ENCODE assay signal across 26 cellular contexts in the genomic region with DNA sequence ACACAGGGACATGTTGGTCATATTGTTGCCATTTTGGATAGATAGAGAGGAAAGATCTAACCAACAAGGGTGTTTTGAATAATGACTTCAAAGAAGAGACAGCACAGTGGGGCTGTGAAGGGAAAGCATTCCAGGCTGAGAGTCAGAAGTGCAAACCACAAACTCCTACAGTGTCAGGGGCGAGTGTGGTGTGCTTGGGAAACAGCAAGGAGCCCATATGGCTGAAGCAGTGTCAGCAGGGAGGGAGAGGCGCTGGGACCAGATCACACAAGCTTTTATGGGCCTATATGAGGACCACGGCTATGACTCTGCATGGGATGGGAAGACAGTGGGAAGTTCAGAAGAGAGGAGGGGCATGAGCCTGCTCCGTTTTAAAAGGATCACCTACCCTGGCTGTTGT.
DNase-seq lines count a peak whose midpoint lies in the region; TF ChIP-seq lines count a peak whose summit lies in the region.
"Had no signal": no experiment of that assay in that cellular context is flagged by ENCODE, and none has a peak within 500 bp of the region (broad histone marks: within the 10 kb centered on the region; RNA-seq: fewer than 3 reads in every experiment).

No MANE protein-coding gene starts in this region.

- DNase-seq in H7 (peak; percentile 17), amniotic epithelial cell (ENCODE audit: low read depth) (peak; percentile 4), choroid plexus epithelial cell (ENCODE audit: low read depth) (peak; percentile 81), iris pigment epithelial cell (ENCODE audit: low read depth) (peak; percentile 37), HEK293T (ENCODE audit: extremely low spot score) (no peak), SHP77 treated with DMSO at 0.1 percent for 48 hours (lab: John Stamatoyannopoulos, UW) (no peak)
- no peak for DNase-seq in activated naive CD4-positive, alpha-beta T cell treated with anti-CD3 and anti-CD28 coated beads, Interleukin-2, amount 10 ng/mL, durations not matched to agents 7 days and 5 days
- DNase-seq in activated naive CD4-positive, alpha-beta T cell (lab: John Stamatoyannopoulos, UW) = no peak
- DNase-seq: CD4-positive, CD25-positive, alpha-beta regulatory T cell; DMS153; DND-41; GM23248; H9; Kasumi-1; NCI-H1092 treated with DMSO at 0.1 percent for 48 hours; NCI-H1436 treated with DMSO at 0.1 percent for 48 hours; NCI-H187 treated with DMSO at 0.1 percent for 48 hours; NCI-H2171 treated with DMSO at 0.1 percent for 48 hours; NCI-H446; NCI-H526; NCI-H82; NK-92 treated with Interleukin-12 subunit alpha and Interleukin-12 subunit beta, amount 100 ng/mL, for 24 hours; PC-3 had no signal

- TF ChIP-seq CTCF in choroid plexus epithelial cell (conservative IDR thresholded peaks at IDR 0.05; ENCODE audit: low read depth, low read length) = no peak

- no peak overlapping the region for H3K4me3 Mint-ChIP-seq in activated naive CD4-positive, alpha-beta T cell treated with anti-CD3 and anti-CD28 coated beads, Interleukin-2, amount 10 ng/mL, durations not matched to agents 7 days and 5 days
- H3K4me3 Mint-ChIP-seq: CD4-positive, CD25-positive, alpha-beta regulatory T cell; H9 had no signal

- H3K9me3 Mint-ChIP-seq in activated naive CD4-positive, alpha-beta T cell treated with anti-CD3 and anti-CD28 coated beads, Interleukin-2, amount 10 ng/mL, durations not matched to agents 7 days and 5 days = no peaks in the 10 kb centered on the region
- H3K9me3 Mint-ChIP-seq: H9 had no signal

- no peaks in the 10 kb centered on the region for H3K27me3 Mint-ChIP-seq in activated naive CD4-positive, alpha-beta T cell treated with anti-CD3 and anti-CD28 coated beads, Interleukin-2, amount 10 ng/mL, durations not matched to agents 7 days and 5 days
- H3K27me3 Mint-ChIP-seq: CD4-positive, CD25-positive, alpha-beta regulatory T cell had no signal

- no peaks in the 10 kb centered on the region for H3K4me1 Mint-ChIP-seq in activated naive CD4-positive, alpha-beta T cell treated with anti-CD3 and anti-CD28 coated beads, Interleukin-2, amount 10 ng/mL, durations not matched to agents 7 days and 5 days
- H3K4me1 Mint-ChIP-seq: CD4-positive, CD25-positive, alpha-beta regulatory T cell had no signal

- no peaks in the 10 kb centered on the region for H3K36me3 Mint-ChIP-seq in activated naive CD4-positive, alpha-beta T cell treated with anti-CD3 and anti-CD28 coated beads, Interleukin-2, amount 10 ng/mL, durations not matched to agents 7 days and 5 days
- H3K36me3 Mint-ChIP-seq: CD4-positive, CD25-positive, alpha-beta regulatory T cell had no signal

- H3K4me3 ChIP-seq in H7 (ENCODE audit: insufficient read depth, low read depth, low read length) (no peak overlapping the region), choroid plexus epithelial cell (ENCODE audit: low read depth, low read length) (no peak overlapping the region)
- H3K4me3 ChIP-seq: BLaER1, GM23248, K562, SJSA1 had no signal

- no peak overlapping the region for H3K27ac Mint-ChIP-seq in activated naive CD4-positive, alpha-beta T cell treated with anti-CD3 and anti-CD28 coated beads, Interleukin-2, amount 10 ng/mL, durations not matched to agents 7 days and 5 days
- H3K27ac Mint-ChIP-seq: CD4-positive, CD25-positive, alpha-beta regulatory T cell; H9 had no signal

- CTCF ChIA-PET in HEK293T (lab: Yijun Ruan, JAX) = no interaction called here
- CTCF ChIA-PET in activated naive CD4-positive, alpha-beta T cell treated with anti-CD3 and anti-CD28 coated beads, Interleukin-2, amount 10 ng/mL, durations not matched to agents 7 days and 5 days (lab: Charles Lee) = no interaction called here

- POLR2A ChIA-PET in HEK293T (lab: Yijun Ruan, JAX) = no interaction called here

- H3K27me3 ChIP-seq in H7 (ENCODE audit: control insufficient read depth, insufficient read depth, low read length) = no peaks in the 10 kb centered on the region
- H3K27me3 ChIP-seq: BLaER1 had no signal

- no peaks in the 10 kb centered on the region for H3K36me3 ChIP-seq in H7 (replicated peaks; ENCODE audit: control insufficient read depth, insufficient read depth, low read length)
- H3K36me3 ChIP-seq: BLaER1, SJSA1 had no signal

TF ChIP-seq in HEK293T, 16 proteins besides CTCF, POLR2A, EP300 and RAD21:
- no peak for TF ChIP-seq ZNF384 (IDR thresholded peaks at IDR 0.05)
- no peak for TF ChIP-seq CTBP1 (IDR thresholded peaks at IDR 0.05; ENCODE audit: borderline replicate concordance)
- TF ChIP-seq NFRKB (IDR thresholded peaks at IDR 0.05) = no peak
- TF ChIP-seq HDGF (IDR thresholded peaks at IDR 0.05; ENCODE audit: borderline replicate concordance) = no peak
- TF ChIP-seq FOXM1 (IDR thresholded peaks at IDR 0.05; ENCODE audit: borderline replicate concordance) = no peak
- no peak for TF ChIP-seq LEF1 (IDR thresholded peaks at IDR 0.05; ENCODE audit: borderline replicate concordance)
- no peak for TF ChIP-seq L3MBTL2 (conservative IDR thresholded peaks at IDR 0.05)
- no peak for TF ChIP-seq ARNT (IDR thresholded peaks at IDR 0.05)
TF ChIP-seq in HEK293T: peak in this region for 0.

Comparison
In these comparisons a context has a peak if more than half of its experiments do, and no peak if none do; other contexts are left out.
1. DNase-seq: peak in H7 (single experiment), amniotic epithelial cell (single experiment), choroid plexus epithelial cell (single experiment) and iris pigment epithelial cell (single experiment); none in HEK293T (single experiment), SHP77 treated with DMSO at 0.1 percent for 48 hours (single experiment), activated naive CD4-positive, alpha-beta T cell treated with anti-CD3 and anti-CD28 coated beads, Interleukin-2, amount 10 ng/mL, durations not matched to agents 7 days and 5 days (single experiment) and activated naive CD4-positive, alpha-beta T cell (0 of 4).